Comparison of ENCODE assay signal across 17 cellular contexts in genomic region chr6:42758756-42759430, GRCh38. TPM values are rescaled to one million over a fixed set of nuclear protein-coding genes. Genes with fewer than 3 reads are reported as not detected.
DNase-seq lines count a peak whose midpoint lies in the region; ATAC-seq and TF ChIP-seq lines count a peak whose summit lies in the region.
"Had no signal": no experiment of that assay in that cellular context is flagged by ENCODE, and none has a peak within 500 bp of the region (broad histone marks: within the 10 kb centered on the region; RNA-seq: fewer than 3 reads in every experiment).

No MANE protein-coding gene starts in this region.

- no peaks in the 10 kb centered on the region for H3K9me3 ChIP-seq in gastrocnemius medialis
- H3K9me3 ChIP-seq in aorta (ENCODE audit: control insufficient read depth, low read length): no peaks in the 10 kb centered on the region
- H3K9me3 ChIP-seq: A549, BE2C had no signal

- no peaks in the 10 kb centered on the region for H3K9me3 Mint-ChIP-seq in central memory CD8-positive, alpha-beta T cell
- H3K9me3 Mint-ChIP-seq: CD8-positive, alpha-beta memory T cell had no signal

- H3K27me3 ChIP-seq in gastrocnemius medialis: no peaks in the 10 kb centered on the region
- H3K27me3 ChIP-seq in aorta (ENCODE audit: control insufficient read depth in 1 of 2, insufficient read depth in 2 of 2, low read length in 1 of 2): no peaks in the 10 kb centered on the region
- H3K27me3 ChIP-seq: BE2C had no signal

- H3K27ac ChIP-seq in gastrocnemius medialis (peak overlapping the region; percentile 7 to 65 (median 8)), aorta (ENCODE audit: low read depth in 1 of 2, low read length in 2 of 2) (no peak overlapping the region)
- H3K27ac ChIP-seq: A549, C4-2B had no signal

- in situ Hi-C loops in gastrocnemius medialis (cut with MboI; ENCODE audit: low sequenced_read_pairs in 4 of 4): no loop called here

- H3K36me3 Mint-ChIP-seq in central memory CD8-positive, alpha-beta T cell (ENCODE audit: insufficient read depth): peaks cover 4% of the 10 kb centered on the region

- DNase-seq in D341Med (ENCODE audit: low spot score) (peak; percentile 58), NCI-H82 (lab: John Stamatoyannopoulos, UW) (peak; percentile 94), gastrocnemius medialis (peak in 1 of 2 donors; percentile 25), aorta (no peak), NCI-H1092 treated with DMSO at 0.1 percent for 48 hours (lab: John Stamatoyannopoulos, UW) (no peak), NCI-H2227 (lab: John Stamatoyannopoulos, UW; ENCODE audit: unreplicated experiment) (no peak)
- DNase-seq in central memory CD8-positive, alpha-beta T cell (ENCODE audit: low spot score in 2 of 2): no peak
- DNase-seq: BE2C; CD8-positive, alpha-beta memory T cell; DMS79; IMR-90; KBM-7 had no signal

- peaks cover 45% of the 10 kb centered on the region for H3K4me1 Mint-ChIP-seq in central memory CD8-positive, alpha-beta T cell

- no peak overlapping the region for H3K4me3 Mint-ChIP-seq in central memory CD8-positive, alpha-beta T cell
- H3K4me3 Mint-ChIP-seq: CD8-positive, alpha-beta memory T cell had no signal

- intact Hi-C loops in gastrocnemius medialis (cut with DNase I; ENCODE audit: low total_unique reads) (no loop called here), aorta (cut with DNase I) (no loop called here)

- 87 to 91% methylated on average over 3 of the region's 3 CpGs for WGBS in aorta, 2 donors

- H3K4me3 ChIP-seq in gastrocnemius medialis: no peak overlapping the region
- H3K4me3 ChIP-seq in aorta (ENCODE audit: low read length in 2 of 2): no peak overlapping the region
- H3K4me3 ChIP-seq: A549 had no signal

- H3K4me1 ChIP-seq in gastrocnemius medialis (peaks cover 10 to 16% of the 10 kb centered on the region in 2 donors), aorta (ENCODE audit: control insufficient read depth in 1 of 2, insufficient read depth in 2 of 2, low read length in 2 of 2) (no peaks in the 10 kb centered on the region)
- H3K4me1 ChIP-seq: A549, BE2C had no signal

- ATAC-seq in central memory CD8-positive, alpha-beta T cell (replicated peaks; ENCODE audit: extremely low read depth, poor library complexity, severe bottlenecking): no peak
- ATAC-seq in gastrocnemius medialis: peak; percentile 75 to 89
- ATAC-seq in aorta (ENCODE audit: low FRiP score): no peak
- no peak for ATAC-seq in HG03108 (IDR thresholded peaks at IDR 0.05; ENCODE audit: unreplicated experiment)
- ATAC-seq: A549, HCT116 had no signal

- H3K27me3 Mint-ChIP-seq in central memory CD8-positive, alpha-beta T cell: no peaks in the 10 kb centered on the region

- TF ChIP-seq POLR2A in gastrocnemius medialis (IDR thresholded peaks at IDR 0.05): no peak

- H3K36me3 ChIP-seq in gastrocnemius medialis: no peaks in the 10 kb centered on the region
- H3K36me3 ChIP-seq in aorta (ENCODE audit: control insufficient read depth in 1 of 2, insufficient read depth in 2 of 2, low read length in 1 of 2): peaks cover 0 to 2% of the 10 kb centered on the region in 2 donors
- H3K36me3 ChIP-seq: BE2C had no signal

- H3K27ac Mint-ChIP-seq in central memory CD8-positive, alpha-beta T cell (ENCODE audit: low read depth): peak overlapping the region; percentile 2

- no peak for TF ChIP-seq CTCF in gastrocnemius medialis (IDR thresholded peaks at IDR 0.05 in 4 of 5, conservative IDR thresholded peaks at IDR 0.05 in 1 of 5)

RNA-seq across cellular contexts. Expression of gene TBCC, which starts 13.0 kb away (rescaled TPM):
- total RNA-seq in gastrocnemius medialis (10 to 100 TPM; 33.2 to 61.8 (median 45.1) TPM), aorta (10 to 100 TPM; 16.1 to 16.8 TPM)
- polyA plus RNA-seq in aorta: 10 to 100 TPM; 14.4 to 33.1 TPM

RNA-seq across cellular contexts. Expression of gene BICRAL, which starts 23.0 kb away (rescaled TPM):
- total RNA-seq in gastrocnemius medialis: 10 to 100 TPM in 2 of 4 donors, 1 to 10 TPM in 2; 7.9 to 10.2 (median 9.7) TPM
- total RNA-seq in aorta: 10 to 100 TPM; 17.2 to 21.1 TPM
- polyA plus RNA-seq in aorta: 1 to 10 TPM; 4.8 to 5.8 TPM

RNA-seq across cellular contexts. Expression of gene PRPH2, which starts 36.5 kb away (rescaled TPM):
- total RNA-seq in gastrocnemius medialis (1 to 10 TPM in 2 of 4 donors, under 1 TPM in 2; 0.16 to 3.8 (median 1.8) TPM), aorta (1 to 10 TPM; 1.4 to 2.8 TPM)
- polyA plus RNA-seq in aorta: under 1 TPM in 1 of 2 donors, not detected in 1; 0.72 TPM
- total RNA-seq: G401 had no signal
- polyA plus RNA-seq: A549 had no signal

Comparison
In these comparisons a context has a peak if more than half of its experiments do, and no peak if none do; other contexts are left out.
1. DNase-seq: peak in D341Med (single experiment) and NCI-H82 (single experiment); none in central memory CD8-positive, alpha-beta T cell (0 of 2), aorta (0 of 2), NCI-H1092 treated with DMSO at 0.1 percent for 48 hours (single experiment) and NCI-H2227 (single experiment).
2. ATAC-seq: peak in gastrocnemius medialis (2 of 2); none in central memory CD8-positive, alpha-beta T cell (single experiment), aorta (single experiment) and HG03108 (single experiment).
3. H3K27ac ChIP-seq: peak in gastrocnemius medialis (4 of 4); none in aorta (0 of 2).